Comparison of ENCODE assay signal across 8 cellular contexts in genomic region chr6:44246663-44247337, GRCh38. TPM values are rescaled to one million over a fixed set of nuclear protein-coding genes. Genes with fewer than 3 reads are reported as not detected.
DNase-seq lines count a peak whose midpoint lies in the region; ATAC-seq, FAIRE-seq and TF ChIP-seq lines count a peak whose summit lies in the region.

TSS of gene HSP90AB1 (plus strand) at chr6:44247101. CDS start at chr6:44248630, 1,529 bp downstream.

- no peak for TF ChIP-seq CTCF in keratinocyte (optimal IDR thresholded peaks at IDR 0.05 in 1 of 3, IDR thresholded peaks at IDR 0.05 in 1 of 3, conservative IDR thresholded peaks at IDR 0.05 in 1 of 3; ENCODE audit: extremely low read depth in 1 of 3, insufficient read depth in 2 of 3, low read length in 3 of 3)

- peaks cover 50% of the 10 kb centered on the region for H3K4me1 Mint-ChIP-seq in central memory CD8-positive, alpha-beta T cell

- peak within 1 kb of the TSS; percentile 90 for H2AFZ ChIP-seq in keratinocyte (ENCODE audit: control insufficient read depth, low read length)

- H3K9me3 Mint-ChIP-seq in central memory CD8-positive, alpha-beta T cell = no peaks in the 10 kb centered on the region

- peaks cover 19% of the 10 kb centered on the region for H3K4me1 ChIP-seq in keratinocyte (ENCODE audit: control insufficient read depth, extremely low read depth, insufficient read depth, low read length)

- H3K27me3 Mint-ChIP-seq in central memory CD8-positive, alpha-beta T cell = no peaks in the 10 kb centered on the region

- peak; percentile 73 for FAIRE-seq in keratinocyte (lab: Jason Lieb, UNC)

- H3K27me3 ChIP-seq in keratinocyte (ENCODE audit: control insufficient read depth, extremely low read depth, insufficient read depth, low read length) = no peaks in the 10 kb centered on the region

- H3K36me3 Mint-ChIP-seq in central memory CD8-positive, alpha-beta T cell (ENCODE audit: insufficient read depth) = peaks cover 61% of the 10 kb centered on the region

- peak within 1 kb of the TSS; percentile 93 for H3K27ac ChIP-seq in keratinocyte (ENCODE audit: control insufficient read depth, insufficient read depth, low read length)

- H3K79me2 ChIP-seq in keratinocyte (ENCODE audit: control insufficient read depth, insufficient read depth, low read length) = peaks cover 47% of the 10 kb centered on the region

- peaks cover 26 to 33% of the 10 kb centered on the region in 2 experiments for H3K36me3 ChIP-seq in keratinocyte (ENCODE audit: control insufficient read depth in 2 of 2, extremely low read depth in 1 of 2, insufficient read depth in 2 of 2, low read length in 2 of 2)

- H3K9ac ChIP-seq in keratinocyte (ENCODE audit: control insufficient read depth, extremely low read depth, insufficient read depth, low read length) = peak within 1 kb of the TSS; percentile 100

- ATAC-seq in GM19035 (IDR thresholded peaks at IDR 0.05; ENCODE audit: unreplicated experiment) (peak; percentile 71), HG03342 (IDR thresholded peaks at IDR 0.05; ENCODE audit: unreplicated experiment) (peak; percentile 73)
- ATAC-seq in central memory CD8-positive, alpha-beta T cell (replicated peaks; ENCODE audit: extremely low read depth, poor library complexity, severe bottlenecking) = peak; percentile 87

- DNase-seq in AG20443 (ENCODE audit: low spot score) (peak; percentile 94), NCI-H345 treated with DMSO at 0.1 percent for 48 hours (lab: John Stamatoyannopoulos, UW; ENCODE audit: unreplicated experiment) (peak; percentile 95), keratinocyte (ENCODE audit: low read depth, low spot score) (peak; percentile 99)
- DNase-seq in activated CD4-positive, CD25-positive, alpha-beta regulatory T cell (lab: John Stamatoyannopoulos, UW) = peak; percentile 87 to 92 (median 89)
- peak; percentile 88 to 96 for DNase-seq in central memory CD8-positive, alpha-beta T cell (ENCODE audit: low spot score in 2 of 2)
- DNase-seq in stimulated activated CD4-positive, alpha-beta T cell treated with anti-CD3 and anti-CD28 coated beads, Interleukin-12 subunit alpha, Interleukin-12 subunit beta, amount 100 ng/mL, for 48 hours (ENCODE audit: low read depth in 2 of 3, low spot score in 1 of 3) = peak; percentile 94 to 98 (median 97)

- H3K27ac Mint-ChIP-seq in central memory CD8-positive, alpha-beta T cell (ENCODE audit: low read depth) = peak within 1 kb of the TSS; percentile 100

- H3K9me3 ChIP-seq in keratinocyte (ENCODE audit: control insufficient read depth, low read depth, low read length) = no peaks in the 10 kb centered on the region

- dilution Hi-C loops in keratinocyte (cut with MboI; ENCODE audit: extremely low pct_ligation_motif_present, low sequenced_read_pairs) = no loop called here

- H3K9me1 ChIP-seq in keratinocyte (ENCODE audit: control insufficient read depth, extremely low read depth, insufficient read depth, low read length) = peaks cover 5% of the 10 kb centered on the region

- peaks cover 39% of the 10 kb centered on the region for H4K20me1 ChIP-seq in keratinocyte (ENCODE audit: control insufficient read depth, extremely low read depth, insufficient read depth, low read length)

- H3K4me3 Mint-ChIP-seq in central memory CD8-positive, alpha-beta T cell = peak within 1 kb of the TSS; percentile 100

- peak within 1 kb of the TSS; percentile 97 to 100 (median 99) for H3K4me3 ChIP-seq in keratinocyte (ENCODE audit: control insufficient read depth in 2 of 3, extremely low read depth in 1 of 3, insufficient read depth in 2 of 3, low read depth in 1 of 3, low read length in 3 of 3)

- H3K4me2 ChIP-seq in keratinocyte (ENCODE audit: control insufficient read depth, extremely low read depth, insufficient read depth, low read depth, low read length) = peak within 1 kb of the TSS; percentile 96

RNA-seq across cellular contexts. Expression of gene HSP90AB1, which starts in this region (rescaled TPM):
- polyA plus RNA-seq in keratinocyte = 653 to 1,215 TPM (median 1,089 TPM) in 3 replicates
- polyA plus RNA-seq in keratinocyte (2011; ENCODE audit: low read depth) = 852 TPM
- 773 and 930 TPM in 2 replicates for polyA plus RNA-seq in keratinocyte (2011; cell fraction: cytosol; rRNA removed)
- polyA plus RNA-seq in keratinocyte (2011; cell fraction: nucleus; rRNA removed) = 1,009 and 1,163 TPM in 2 replicates
- 801 and 914 TPM in 2 replicates for polyA plus RNA-seq in keratinocyte (2012; ENCODE audit: low replicate concordance)
- polyA minus RNA-seq in keratinocyte = 444 to 942 TPM (median 851 TPM) in 3 replicates
- 482 TPM for polyA minus RNA-seq in keratinocyte (2011; cell fraction: cytosol; rRNA and poly(A)+ RNA removed)
- polyA minus RNA-seq in keratinocyte (2011; cell fraction: nucleus; rRNA and poly(A)+ RNA removed) = 369 and 581 TPM in 2 replicates

Comparison
In these comparisons a context has a peak if more than half of its experiments do, and no peak if none do; other contexts are left out.
1. Peak in every context shown above with its lines: DNase-seq, ATAC-seq, H3K4me3 ChIP-seq and H3K27ac ChIP-seq.